ENCODE assay signal across 14 cellular contexts in genomic region chr5:57184322-57184721, GRCh38. TPM values are rescaled to one million over a fixed set of nuclear protein-coding genes. Genes with fewer than 3 reads are reported as not detected.
DNase-seq lines count a peak whose midpoint lies in the region; ATAC-seq and TF ChIP-seq lines count a peak whose summit lies in the region.
"Had no signal": no experiment of that assay in that cellular context is flagged by ENCODE, and none has a peak within 500 bp of the region (broad histone marks: within the 10 kb centered on the region; RNA-seq: fewer than 3 reads in every experiment).

No MANE protein-coding gene starts in this region.

- H3K27me3 Mint-ChIP-seq in T-helper 2 cell treated with Interferon-gamma antibody and Interleukin-4, amounts not matched to agents 5 μg/mL and 100 μg/mL, for 36 hours (ENCODE audit: low read depth): no peaks in the 10 kb centered on the region

- peak; percentile 14 for DNase-seq in DND-41
- DNase-seq in T-helper 2 cell treated with Interferon-gamma antibody and Interleukin-4, amounts not matched to agents 5 μg/mL and 100 μg/mL, for 36 hours (ENCODE audit: low spot score): no peak
- DNase-seq in kidney epithelial cell (ENCODE audit: low read depth): no peak
- no peak for DNase-seq in tibial artery
- no peak for DNase-seq in SIG-M5 (lab: John Stamatoyannopoulos, UW)
- DNase-seq: activated CD8-positive, alpha-beta memory T cell treated with anti-CD3 and anti-CD28 coated beads, Interleukin-2, amount 50 U/mL, for 4 hours; foreskin melanocyte; PC-9; T1000 had no signal

- no peaks in the 10 kb centered on the region for H3K9me3 Mint-ChIP-seq in T-helper 2 cell treated with Interferon-gamma antibody and Interleukin-4, amounts not matched to agents 5 μg/mL and 100 μg/mL, for 36 hours
- H3K9me3 Mint-ChIP-seq: nephron had no signal

- H3K9me3 ChIP-seq in BLaER1 (no peaks in the 10 kb centered on the region), DND-41 (ENCODE audit: insufficient read depth, low read length, severe bottlenecking) (no peaks in the 10 kb centered on the region), tibial artery (no peaks in the 10 kb centered on the region)
- H3K9me3 ChIP-seq: ascending aorta had no signal

- no peaks in the 10 kb centered on the region for H3K27me3 ChIP-seq in BLaER1
- no peaks in the 10 kb centered on the region for H3K27me3 ChIP-seq in DND-41 (ENCODE audit: insufficient read depth, low read length, poor library complexity)
- no peaks in the 10 kb centered on the region for H3K27me3 ChIP-seq in kidney epithelial cell (ENCODE audit: control insufficient read depth, insufficient read depth, low read length)
- no peaks in the 10 kb centered on the region for H3K27me3 ChIP-seq in tibial artery
- H3K27me3 ChIP-seq: ascending aorta had no signal

- intact Hi-C loops in tibial artery (cut with DNase I; ENCODE audit: low total_unique reads): no loop called here

- H3K27ac ChIP-seq in BLaER1 (no peak overlapping the region), DND-41 (ENCODE audit: low read length) (no peak overlapping the region), tibial artery (no peak overlapping the region)
- H3K27ac ChIP-seq: ascending aorta, PC-9 had no signal

- no peak overlapping the region for H3K4me3 ChIP-seq in BLaER1
- no peak overlapping the region for H3K4me3 ChIP-seq in DND-41 (ENCODE audit: low read depth in 1 of 2, low read length in 2 of 2)
- no peak overlapping the region for H3K4me3 ChIP-seq in kidney epithelial cell (ENCODE audit: low read depth, low read length)
- H3K4me3 ChIP-seq in tibial artery: no peak overlapping the region
- H3K4me3 ChIP-seq: ascending aorta, PC-9 had no signal

- H3K36me3 ChIP-seq in BLaER1 (peaks cover 84% of the 10 kb centered on the region), DND-41 (ENCODE audit: insufficient read depth, low read length) (peaks cover 33% of the 10 kb centered on the region), kidney epithelial cell (ENCODE audit: control insufficient read depth, insufficient read depth, low read length) (no peaks in the 10 kb centered on the region), tibial artery (peaks cover 8 to 9% (median 8%) of the 10 kb centered on the region in 3 donors)

- H3K9ac ChIP-seq in BLaER1 (no peak overlapping the region), DND-41 (ENCODE audit: low read depth, low read length) (no peak overlapping the region)

- H3K4me1 Mint-ChIP-seq in T-helper 2 cell treated with Interferon-gamma antibody and Interleukin-4, amounts not matched to agents 5 μg/mL and 100 μg/mL, for 36 hours (ENCODE audit: low read depth): peaks cover 62% of the 10 kb centered on the region

- peaks cover 100% of the 10 kb centered on the region for H4K20me1 ChIP-seq in BLaER1
- H4K20me1 ChIP-seq in DND-41 (ENCODE audit: insufficient read depth, low read length): peaks cover 92% of the 10 kb centered on the region

- H3K4me3 Mint-ChIP-seq in T-helper 2 cell treated with Interferon-gamma antibody and Interleukin-4, amounts not matched to agents 5 μg/mL and 100 μg/mL, for 36 hours: peak overlapping the region; percentile 29
- H3K4me3 Mint-ChIP-seq: nephron had no signal

- ATAC-seq in DND-41 (ENCODE audit: insufficient read depth, low read depth) (peak; percentile 27; the same call in 1 of the 3 replicates), HG03280 (IDR thresholded peaks at IDR 0.05; ENCODE audit: unreplicated experiment) (no peak), GM21723 (IDR thresholded peaks at IDR 0.05; ENCODE audit: unreplicated experiment) (no peak)

- H3K27ac Mint-ChIP-seq in T-helper 2 cell treated with Interferon-gamma antibody and Interleukin-4, amounts not matched to agents 5 μg/mL and 100 μg/mL, for 36 hours: no peak overlapping the region
- H3K27ac Mint-ChIP-seq: nephron had no signal

- H3K4me2 ChIP-seq in BLaER1: peak overlapping the region; percentile 74
- H3K4me2 ChIP-seq in DND-41 (ENCODE audit: insufficient read depth, low read length): peak overlapping the region; percentile 12; the same call in 1 of the 2 replicates
- H3K4me2 ChIP-seq: PC-9 had no signal

- no peak overlapping the region for H2AFZ ChIP-seq in DND-41 (ENCODE audit: low read depth, low read length)
- H2AFZ ChIP-seq: PC-9 had no signal

- peak; percentile 26 for TF ChIP-seq CTCF in DND-41 (IDR thresholded peaks at IDR 0.05; ENCODE audit: borderline replicate concordance, extremely low read depth, low read length, poor library complexity, severe bottlenecking)
- peak; percentile 3 for TF ChIP-seq CTCF in kidney epithelial cell (IDR thresholded peaks at IDR 0.05; ENCODE audit: insufficient read depth, low read length, poor library complexity, severe bottlenecking)
- no peak for TF ChIP-seq CTCF in tibial artery (IDR thresholded peaks at IDR 0.05)

- peaks cover 61% of the 10 kb centered on the region for H3K36me3 Mint-ChIP-seq in T-helper 2 cell treated with Interferon-gamma antibody and Interleukin-4, amounts not matched to agents 5 μg/mL and 100 μg/mL, for 36 hours (ENCODE audit: low read depth)

- peaks cover 100% of the 10 kb centered on the region for H3K79me2 ChIP-seq in DND-41 (ENCODE audit: insufficient read depth, low read length)

- H3K4me1 ChIP-seq in BLaER1 (peaks cover 88% of the 10 kb centered on the region), DND-41 (ENCODE audit: insufficient read depth, low read length) (peaks cover 73% of the 10 kb centered on the region), tibial artery (peaks cover 0 to 100% (median 49%) of the 10 kb centered on the region in 4 donors)

RNA-seq across cellular contexts. Expression of gene GPBP1, which starts 10.5 kb away (rescaled TPM):
- 45.9 and 50.9 TPM in 2 replicates for total RNA-seq in kidney epithelial cell

Comparison
In these comparisons a context has a peak if more than half of its experiments do, and no peak if none do; other contexts are left out.
1. CTCF ChIP-seq: peak in DND-41 (single experiment) and kidney epithelial cell (single experiment); none in tibial artery (0 of 2).